9 cellular contexts compared by ENCODE assay signal in the genomic region with DNA sequence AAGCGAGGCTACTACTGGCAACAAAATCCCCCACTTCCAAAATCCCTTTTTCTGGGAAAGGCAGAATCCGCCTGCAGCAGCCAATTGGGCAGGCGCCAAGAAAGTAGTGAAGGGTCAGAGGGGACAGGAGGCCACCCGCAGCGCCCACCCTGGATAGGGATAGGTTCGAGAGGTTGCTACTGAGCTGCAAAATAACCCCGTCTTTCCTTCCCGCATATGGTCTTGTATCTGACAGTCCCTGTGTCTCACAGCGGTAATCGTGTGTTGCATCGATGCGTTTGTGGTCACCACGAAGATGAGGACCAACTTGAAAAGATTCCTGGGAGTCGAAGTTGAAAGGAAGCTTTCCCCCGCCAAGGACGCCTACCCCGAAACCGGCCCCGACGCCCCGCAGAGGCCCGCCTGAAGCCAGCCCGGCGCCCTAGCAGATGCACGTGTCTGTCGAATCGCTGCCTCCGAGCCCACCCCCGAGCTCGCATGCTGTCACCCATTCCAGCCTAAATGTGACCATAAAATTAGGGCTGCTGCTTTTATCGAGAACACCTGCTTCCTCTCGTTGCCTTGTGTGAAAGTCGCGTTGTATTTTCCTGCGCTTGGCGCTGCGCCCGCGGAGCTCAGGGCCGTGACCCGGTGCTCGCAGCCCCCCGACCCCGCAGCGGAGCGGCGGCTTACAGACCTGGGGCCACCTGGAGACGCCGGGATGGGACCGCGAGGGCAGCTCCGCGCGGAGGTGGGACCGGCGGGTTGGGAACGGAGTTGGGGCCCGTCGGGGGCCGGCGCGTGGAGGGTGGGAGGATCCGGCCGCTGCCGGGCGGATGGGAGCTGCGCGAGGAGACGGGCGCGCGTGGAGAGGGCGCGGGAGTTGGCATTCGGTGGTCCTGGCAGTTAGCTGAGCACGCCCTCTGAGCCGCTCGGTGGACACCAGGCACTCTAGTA. TPM values are rescaled to one million over a fixed set of nuclear protein-coding genes. Genes with fewer than 3 reads are reported as not detected.
DNase-seq lines count a peak whose midpoint lies in the region; ATAC-seq, FAIRE-seq and TF ChIP-seq lines count a peak whose summit lies in the region.
"Had no signal": no experiment of that assay in that cellular context is flagged by ENCODE, and none has a peak within 500 bp of the region (broad histone marks: within the 10 kb centered on the region; RNA-seq: fewer than 3 reads in every experiment).

A gene with protein sequence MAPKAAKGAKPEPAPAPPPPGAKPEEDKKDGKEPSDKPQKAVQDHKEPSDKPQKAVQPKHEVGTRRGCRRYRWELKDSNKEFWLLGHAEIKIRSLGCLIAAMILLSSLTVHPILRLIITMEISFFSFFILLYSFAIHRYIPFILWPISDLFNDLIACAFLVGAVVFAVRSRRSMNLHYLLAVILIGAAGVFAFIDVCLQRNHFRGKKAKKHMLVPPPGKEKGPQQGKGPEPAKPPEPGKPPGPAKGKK (plus strand): TSS at position 868 of the 936 bp plus-strand sequence. CDS start 145 bp downstream, outside the sequence.

- no peak within 1 kb of the TSS for H3K27ac Mint-ChIP-seq in activated T-cell treated with anti-CD3 and anti-CD28 coated beads, Interleukin-2, amount 50 U/mL, for 72 hours
- H3K27ac Mint-ChIP-seq in Calu3 (ENCODE audit: unreplicated experiment): no peak within 1 kb of the TSS
- H3K27ac Mint-ChIP-seq: activated T-helper 2 cell treated with anti-CD3 and anti-CD28 coated beads, Interferon-gamma antibody, Interleukin-2, Interleukin-4, amounts not matched to agents 10 μg/mL and 5 μg/mL and 100 μg/mL, durations not matched to agents 14 hours and 24 hours and 36 hours had no signal

- H3K36me3 ChIP-seq in H7 (replicated peaks; ENCODE audit: control insufficient read depth, insufficient read depth, low read length): no peaks in the 10 kb centered on the region
- H3K36me3 ChIP-seq in small intestine (ENCODE audit: control insufficient read depth in 2 of 2, insufficient read depth in 2 of 2, low read length in 2 of 2): no peaks in the 10 kb centered on the region

- CTCF ChIA-PET in Calu3 (lab: Charles Lee): no interaction called here

- DNase-seq in H7: peak; percentile 51
- DNase-seq in activated T-cell treated with anti-CD3 and anti-CD28 coated beads, Interleukin-2, amount 50 U/mL, for 72 hours: no peak
- DNase-seq in right cardiac atrium: peak in 2 of 3 donors; percentile 67 to 68
- DNase-seq in small intestine: no peak
- DNase-seq in Calu3: no peak
- DNase-seq in NCI-H187 treated with DMSO at 0.1 percent for 48 hours (lab: John Stamatoyannopoulos, UW): no peak
- no peak for DNase-seq in globus pallidus (ENCODE audit: low spot score)

- peak within 1 kb of the TSS; percentile 67 to 69 for H3K4me3 Mint-ChIP-seq in activated T-cell treated with anti-CD3 and anti-CD28 coated beads, Interleukin-2, amount 50 U/mL, for 72 hours
- no peak within 1 kb of the TSS for H3K4me3 Mint-ChIP-seq in Calu3 (ENCODE audit: low read depth, unreplicated experiment)

- no peaks in the 10 kb centered on the region for H3K4me1 ChIP-seq in right cardiac atrium (ENCODE audit: control insufficient read depth, insufficient read depth, low read length)
- H3K4me1 ChIP-seq in small intestine (ENCODE audit: control insufficient read depth in 2 of 2, insufficient read depth in 1 of 2, low read depth in 1 of 2, low read length in 1 of 2): peaks cover 0 to 6% of the 10 kb centered on the region in 2 donors

- H3K27me3 ChIP-seq in H7 (ENCODE audit: control insufficient read depth, insufficient read depth, low read length) (peaks cover 27% of the 10 kb centered on the region; the same call in 1 of the 2 replicates), right cardiac atrium (ENCODE audit: control insufficient read depth, insufficient read depth) (no peaks in the 10 kb centered on the region), small intestine (ENCODE audit: control insufficient read depth in 2 of 2, insufficient read depth in 2 of 2, low read length in 2 of 2) (peaks cover 0 to 2% of the 10 kb centered on the region in 2 donors)

- BruUV-seq in Calu3 (replicated peaks; lab: Mats Ljungman, UMichigan): no TSS peak

- peak; percentile 39 to 45 for ATAC-seq in activated T-cell treated with anti-CD3 and anti-CD28 coated beads, Interleukin-2, amount 50 U/mL, for 72 hours (replicated peaks in 1 of 2)
- ATAC-seq in right cardiac atrium: peak; percentile 28 to 44
- no peak for ATAC-seq in GM21381 (IDR thresholded peaks at IDR 0.05; ENCODE audit: unreplicated experiment)

- FAIRE-seq in small intestine (lab: Jason Lieb, UNC): no peak

- H3K4me1 Mint-ChIP-seq in activated T-cell treated with anti-CD3 and anti-CD28 coated beads, Interleukin-2, amount 50 U/mL, for 72 hours (ENCODE audit: low read depth): peaks cover 5% of the 10 kb centered on the region
- H3K4me1 Mint-ChIP-seq in Calu3 (ENCODE audit: low read depth, unreplicated experiment): peaks cover 29% of the 10 kb centered on the region

- no peaks in the 10 kb centered on the region for H3K9me3 Mint-ChIP-seq in activated T-cell treated with anti-CD3 and anti-CD28 coated beads, Interleukin-2, amount 50 U/mL, for 72 hours
- no peaks in the 10 kb centered on the region for H3K9me3 Mint-ChIP-seq in Calu3 (ENCODE audit: low read depth, unreplicated experiment)
- H3K9me3 Mint-ChIP-seq: activated T-helper 2 cell treated with anti-CD3 and anti-CD28 coated beads, Interferon-gamma antibody, Interleukin-2, Interleukin-4, amounts not matched to agents 10 μg/mL and 5 μg/mL and 100 μg/mL, durations not matched to agents 14 hours and 24 hours and 36 hours had no signal

- peaks cover 46% of the 10 kb centered on the region for H3K27me3 Mint-ChIP-seq in activated T-cell treated with anti-CD3 and anti-CD28 coated beads, Interleukin-2, amount 50 U/mL, for 72 hours (ENCODE audit: low read depth)
- H3K27me3 Mint-ChIP-seq in Calu3 (ENCODE audit: unreplicated experiment): no peaks in the 10 kb centered on the region

- H3K9me3 ChIP-seq in right cardiac atrium (ENCODE audit: control insufficient read depth, low read length) (no peaks in the 10 kb centered on the region), small intestine (ENCODE audit: control insufficient read depth, low read depth) (no peaks in the 10 kb centered on the region)

- H3K36me3 Mint-ChIP-seq in activated T-cell treated with anti-CD3 and anti-CD28 coated beads, Interleukin-2, amount 50 U/mL, for 72 hours (ENCODE audit: insufficient read depth in 2 of 2): peaks cover 0 to 1% of the 10 kb centered on the region in 2 donors
- peaks cover 5% of the 10 kb centered on the region for H3K36me3 Mint-ChIP-seq in Calu3 (ENCODE audit: insufficient read depth, unreplicated experiment)

- no peak for TF ChIP-seq CTCF in Calu3 (IDR thresholded peaks at IDR 0.05; ENCODE audit: unreplicated experiment)

- H3K4me3 ChIP-seq in H7 (ENCODE audit: insufficient read depth, low read depth, low read length) (no peak within 1 kb of the TSS), right cardiac atrium (ENCODE audit: low read length) (peak within 1 kb of the TSS; percentile 28), small intestine (ENCODE audit: low read depth in 1 of 2, low read length in 2 of 2) (peak within 1 kb of the TSS; percentile 4 to 49)

- H3K27ac ChIP-seq in right cardiac atrium (ENCODE audit: low read length) (no peak within 1 kb of the TSS), small intestine (ENCODE audit: low read depth in 1 of 2, low read length in 1 of 2) (no peak within 1 kb of the TSS)

- intact Hi-C loops in right cardiac atrium (cut with DNase I) (no loop called here), Calu3 (cut with micrococcal nuclease; ENCODE audit: unreplicated experiment) (no loop called here)

- 22% methylated on average over 78 of the region's 78 CpGs for WGBS in right cardiac atrium
- 14 to 17% (median 14%) methylated on average over 76 to 78 of the region's 78 CpGs for WGBS in small intestine, 3 donors

RNA-seq across cellular contexts. Expression of the gene that starts here (rescaled TPM):
- 0.48 TPM in 1 of 2 replicates, not detected in the other for total RNA-seq in H7 (2014; rRNA removed; shearing (Covaris generic))
- total RNA-seq in activated T-cell treated with anti-CD3 and anti-CD28 coated beads, Interleukin-2, amount 50 U/mL, for 72 hours: 1 to 10 TPM in 1 of 2 donors, under 1 TPM in 1; 0.31 to 1.2 TPM
- total RNA-seq in right cardiac atrium (under 1 TPM in 1 of 4 donors, not detected in 3; 0.47 TPM), Calu3 (2022) (0.92 and 0.95 TPM in 2 replicates)
- polyA plus RNA-seq in right cardiac atrium (not detected), small intestine (under 1 TPM in 1 of 3 donors, not detected in 2; 0.07 TPM)

Comparison
In these comparisons a context has a peak if more than half of its experiments do, and no peak if none do; other contexts are left out.
1. Peak in DNase-seq in H7; RNA of the gene not detected or under 1 TPM.
2. Peak in DNase-seq, ATAC-seq and H3K4me3 ChIP-seq in right cardiac atrium; RNA of the gene not detected or under 1 TPM.